ENCODE assay signal across 1 cellular context in the genomic region with DNA sequence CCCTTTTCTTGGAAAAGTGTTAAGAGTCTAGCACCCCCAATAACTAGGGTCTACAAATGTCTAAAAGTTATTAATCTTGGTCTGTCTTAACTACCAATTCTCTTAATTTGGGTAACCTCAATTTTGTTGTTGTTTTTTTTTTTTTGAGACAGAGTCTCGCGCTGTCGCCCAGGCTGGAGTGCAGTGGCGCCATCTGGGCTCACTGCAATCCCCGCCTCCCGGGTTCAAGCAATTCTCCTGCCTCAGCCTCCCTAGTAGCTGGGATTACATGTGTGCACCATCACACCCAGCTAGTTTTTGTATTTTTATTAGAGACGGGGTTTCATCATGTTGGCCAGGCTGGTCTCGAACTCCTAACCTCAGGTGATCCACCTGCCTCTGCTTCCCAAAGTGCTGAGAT. TPM values are rescaled to one million over a fixed set of nuclear protein-coding genes. Genes with fewer than 3 reads are reported as not detected.
"Had no signal": no experiment of that assay in that cellular context is flagged by ENCODE, and none has a peak within 500 bp of the region (broad histone marks: within the 10 kb centered on the region; RNA-seq: fewer than 3 reads in every experiment).

No MANE protein-coding gene starts in this region.

RNA-seq across cellular contexts. Expression of gene PJVK, which starts 38.7 kb away (rescaled TPM):
- total RNA-seq: ascending aorta had no signal
